ENCODE assay signal across 17 cellular contexts in the genomic region with DNA sequence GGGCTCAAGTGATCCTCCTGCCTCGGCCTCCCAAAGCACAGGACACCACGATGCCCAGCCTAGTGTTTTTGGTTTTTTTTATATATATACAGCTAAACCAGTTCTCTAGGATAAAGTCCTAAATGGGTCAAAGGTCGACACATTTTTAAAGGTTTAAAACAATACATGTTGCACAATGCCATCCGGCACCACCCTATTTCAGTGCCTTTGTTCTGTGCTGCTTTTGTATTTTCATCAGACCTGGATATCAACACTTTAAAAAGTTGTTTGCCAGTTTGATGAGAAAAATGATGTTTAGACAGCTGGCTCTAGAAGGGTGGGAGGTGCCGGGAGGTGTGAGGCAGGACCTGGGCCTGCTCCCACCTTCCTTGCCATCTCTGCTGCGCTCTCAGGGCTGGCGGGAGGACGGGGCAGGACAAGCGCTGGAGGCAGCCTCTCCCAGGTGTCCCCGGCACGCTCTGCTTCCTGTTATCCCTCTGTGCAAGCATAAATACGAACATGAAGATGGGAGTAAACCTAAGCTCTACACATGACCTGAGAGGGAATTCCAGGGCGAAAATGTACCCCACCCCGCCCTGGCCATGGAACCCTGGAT.
A peak's percentile ranks its signal among the peaks of the same experiment; 100 is the strongest.
DNase-seq lines count a peak whose midpoint lies in the region; ATAC-seq, FAIRE-seq and TF ChIP-seq lines count a peak whose summit lies in the region.
"Had no signal": no experiment of that assay in that cellular context is flagged by ENCODE, and none has a peak within 500 bp of the region (broad histone marks: within the 10 kb centered on the region; RNA-seq: fewer than 3 reads in every experiment).

No MANE protein-coding gene starts in this region.

- peak overlapping the region in 3 of 4 donors; percentile 13 to 49 (median 18) for H3K27ac ChIP-seq in body of pancreas
- no peak overlapping the region for H3K27ac ChIP-seq in upper lobe of right lung
- H3K27ac ChIP-seq: BLaER1 had no signal

- intact Hi-C loops in body of pancreas (cut with DNase I) (no loop called here), upper lobe of right lung (cut with DNase I) (no loop called here)

- peak in 2 of 3 donors; percentile 29 to 33 for TF ChIP-seq POLR2A in body of pancreas (IDR thresholded peaks at IDR 0.05)

- H3K4me3 ChIP-seq in body of pancreas (no peak overlapping the region), upper lobe of right lung (no peak overlapping the region)
- H3K4me3 ChIP-seq: BLaER1, GM12878 had no signal

- peaks cover 10% of the 10 kb centered on the region for H3K4me1 ChIP-seq in body of pancreas
- no peaks in the 10 kb centered on the region for H3K4me1 ChIP-seq in upper lobe of right lung

- TF ChIP-seq CTCF in body of pancreas (IDR thresholded peaks at IDR 0.05) (no peak), upper lobe of right lung (IDR thresholded peaks at IDR 0.05) (no peak)

- H3K36me3 ChIP-seq in body of pancreas (replicated peaks in 1 of 2; ENCODE audit: insufficient read depth in 1 of 2, low read depth in 2 of 2) (no peaks in the 10 kb centered on the region), upper lobe of right lung (no peaks in the 10 kb centered on the region)
- H3K36me3 ChIP-seq: BLaER1 had no signal

- no peaks in the 10 kb centered on the region for H3K9me3 ChIP-seq in body of pancreas
- H3K9me3 ChIP-seq in upper lobe of right lung: no peaks in the 10 kb centered on the region

- DNase-seq in NCI-H510A treated with DMSO at 0.1 percent for 48 hours (lab: John Stamatoyannopoulos, UW): peak; percentile 23
- DNase-seq in NCI-H510A (lab: John Stamatoyannopoulos, UW): no peak
- DNase-seq in body of pancreas: peak; percentile 51 to 71 (median 66)
- DNase-seq in mesenteric fat pad (ENCODE audit: low spot score): peak; percentile 76
- peak; percentile 50 for DNase-seq in upper lobe of right lung
- DNase-seq in GM19239 (ENCODE audit: insufficient read length, low spot score): no peak
- no peak for DNase-seq in cerebellum (ENCODE audit: low spot score)
- no peak for DNase-seq in NAMALWA (ENCODE audit: low spot score)
- DNase-seq: 8988T; AML-193; CD8-positive, alpha-beta memory T cell; DMS79; HCEC 1CT; HFFc6 had no signal

- ATAC-seq in body of pancreas (peak; percentile 84), upper lobe of right lung (no peak)
- ATAC-seq: GM12878 had no signal

- H3K27me3 ChIP-seq in body of pancreas (no peaks in the 10 kb centered on the region), upper lobe of right lung (no peaks in the 10 kb centered on the region)
- H3K27me3 ChIP-seq: BLaER1 had no signal

- 33 to 43% methylated on average over 14 of the region's 14 CpGs for WGBS in body of pancreas, 2 donors

- no peak for FAIRE-seq in GM19239 (lab: Jason Lieb, UNC)
- FAIRE-seq: GM12878, GM18507 had no signal

Comparison
In these comparisons a context has a peak if more than half of its experiments do, and no peak if none do; other contexts are left out.
1. DNase-seq: peak in NCI-H510A treated with DMSO at 0.1 percent for 48 hours (single experiment), body of pancreas (4 of 4), mesenteric fat pad (single experiment) and upper lobe of right lung (single experiment); none in NCI-H510A (single experiment), GM19239 (single experiment), cerebellum (single experiment) and NAMALWA (single experiment).